ENCODE assay signal across 14 cellular contexts in the genomic region with DNA sequence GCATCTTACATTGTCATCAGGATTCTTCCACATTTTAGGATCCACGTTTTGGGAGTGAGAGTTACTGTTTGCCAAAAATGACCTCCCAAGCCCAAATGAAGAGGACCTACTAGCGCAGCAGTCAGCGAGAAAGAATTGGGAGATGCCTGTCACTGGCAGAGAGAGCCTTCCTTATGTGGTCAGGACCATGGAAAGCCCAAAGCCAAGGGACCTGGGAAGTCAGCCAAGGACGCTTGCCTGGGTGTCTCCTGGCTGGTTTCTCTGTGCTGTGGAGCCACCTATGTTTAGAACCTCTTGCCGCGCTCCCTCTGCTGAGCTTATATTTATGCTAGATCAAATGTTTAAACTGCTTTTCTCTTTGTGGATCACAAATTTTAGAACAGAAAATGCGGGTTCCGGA. TPM values are rescaled to one million over a fixed set of nuclear protein-coding genes. Genes with fewer than 3 reads are reported as not detected.
A peak's percentile ranks its signal among the peaks of the same experiment; 100 is the strongest.
DNase-seq lines count a peak whose midpoint lies in the region; ATAC-seq and TF ChIP-seq lines count a peak whose summit lies in the region.
"Had no signal": no experiment of that assay in that cellular context is flagged by ENCODE, and none has a peak within 500 bp of the region (broad histone marks: within the 10 kb centered on the region; RNA-seq: fewer than 3 reads in every experiment).

No MANE protein-coding gene starts in this region.

- TF ChIP-seq POLR2A in esophagus muscularis mucosa (IDR thresholded peaks at IDR 0.05; ENCODE audit: low read depth): no peak

- H3K4me2 ChIP-seq in mammary epithelial cell (ENCODE audit: insufficient read depth, low read depth, low read length): no peak overlapping the region

- in situ Hi-C loops in mammary epithelial cell (cut with MboI; ENCODE audit: low sequenced_read_pairs in 2 of 2): loop anchor here in 1 of 2 donors (10.0 kb wide), 1 partner anchor 64 kb away; no protein-coding TSS in a partner anchor

- no peak for TF ChIP-seq CTCF in mammary epithelial cell (conservative IDR thresholded peaks at IDR 0.05 in 1 of 2, IDR thresholded peaks at IDR 0.05 in 1 of 2; ENCODE audit: extremely low read depth in 1 of 2, insufficient read depth in 1 of 2, low read depth in 1 of 2, low read length in 2 of 2)
- TF ChIP-seq CTCF in upper lobe of right lung (IDR thresholded peaks at IDR 0.05): no peak
- TF ChIP-seq CTCF in esophagus muscularis mucosa (IDR thresholded peaks at IDR 0.05): no peak

- no peak overlapping the region for H2AFZ ChIP-seq in mammary epithelial cell (ENCODE audit: low read depth, low read length)

- H3K4me3 ChIP-seq in mammary epithelial cell (replicated peaks in 1 of 3; ENCODE audit: insufficient read depth in 1 of 3, low read depth in 2 of 3, low read length in 3 of 3): no peak overlapping the region
- H3K4me3 ChIP-seq in upper lobe of right lung: no peak overlapping the region
- no peak overlapping the region for H3K4me3 ChIP-seq in esophagus muscularis mucosa
- H3K4me3 ChIP-seq: suprapubic skin had no signal

- H3K27me3 ChIP-seq in mammary epithelial cell (ENCODE audit: insufficient read depth, low read length) (no peaks in the 10 kb centered on the region), upper lobe of right lung (no peaks in the 10 kb centered on the region), esophagus muscularis mucosa (no peaks in the 10 kb centered on the region)
- H3K27me3 ChIP-seq: neutrophil, suprapubic skin had no signal

- no peak overlapping the region for H3K9ac ChIP-seq in mammary epithelial cell (ENCODE audit: insufficient read depth, low read length)

- ATAC-seq in upper lobe of right lung: peak; percentile 18
- ATAC-seq: activated CD8-positive, alpha-beta T cell treated with anti-CD3 and anti-CD28 coated beads for 36 hours; CD8-positive, alpha-beta T cell; PC-3 had no signal

- CTCF ChIA-PET in mammary epithelial cell (lab: Charles Lee; ENCODE audit: low non-redundant PET): no interaction called here

- no peaks in the 10 kb centered on the region for H3K79me2 ChIP-seq in mammary epithelial cell (ENCODE audit: insufficient read depth, low read length)

- dilution Hi-C loops in mammary epithelial cell (cut with HindIII; ENCODE audit: low sequenced_read_pairs): loop anchor here (5.0 kb wide), 1 partner anchor 47 kb away; no protein-coding TSS in a partner anchor

- WGBS in mammary epithelial cell (ENCODE audit: low coverage, missing lambda C conversion rate): 69% methylated on average over 8 of the region's 8 CpGs
- WGBS in esophagus muscularis mucosa: 47% methylated on average over 8 of the region's 8 CpGs

- H4K20me1 ChIP-seq in mammary epithelial cell (ENCODE audit: insufficient read depth, low read length): peaks cover 2% of the 10 kb centered on the region

- no TSS peak for BruUV-seq in mammary epithelial cell (replicated peaks; lab: Mats Ljungman, UMichigan)

- peak; percentile 5 for DNase-seq in NCI-H2196 (lab: John Stamatoyannopoulos, UW; ENCODE audit: unreplicated experiment)
- DNase-seq in NCI-H2196 treated with DMSO at 0.1 percent for 48 hours (lab: John Stamatoyannopoulos, UW; ENCODE audit: unreplicated experiment): no peak
- DNase-seq in mammary epithelial cell: peak; percentile 14
- peak; percentile 46 for DNase-seq in iPS-NIHi11 (ENCODE audit: low spot score)
- DNase-seq in upper lobe of right lung: no peak
- no peak for DNase-seq in esophagus muscularis mucosa (ENCODE audit: extremely low spot score)
- DNase-seq in GOT3 (lab: John Stamatoyannopoulos, UW): no peak
- DNase-seq in D341Med (ENCODE audit: low spot score): no peak
- DNase-seq: activated CD8-positive, alpha-beta T cell treated with anti-CD3 and anti-CD28 coated beads for 36 hours; CD8-positive, alpha-beta T cell; NCI-H446 treated with DMSO at 0.1 percent for 48 hours; PC-3 had no signal

- H3K9me3 ChIP-seq in mammary epithelial cell (replicated peaks; ENCODE audit: insufficient read depth, low read length) (no peaks in the 10 kb centered on the region), upper lobe of right lung (no peaks in the 10 kb centered on the region), esophagus muscularis mucosa (no peaks in the 10 kb centered on the region)
- H3K9me3 ChIP-seq: neutrophil, suprapubic skin had no signal

- no peak for TF ChIP-seq EP300 in esophagus muscularis mucosa (IDR thresholded peaks at IDR 0.05)

- intact Hi-C loops in mammary epithelial cell (cut with micrococcal nuclease): no loop called here
- intact Hi-C loops in upper lobe of right lung (cut with DNase I): no loop called here
- intact Hi-C loops in esophagus muscularis mucosa (cut with DNase I): no loop called here

- H3K36me3 ChIP-seq in mammary epithelial cell (ENCODE audit: insufficient read depth, low read length): no peaks in the 10 kb centered on the region
- no peaks in the 10 kb centered on the region for H3K36me3 ChIP-seq in upper lobe of right lung
- no peaks in the 10 kb centered on the region for H3K36me3 ChIP-seq in esophagus muscularis mucosa
- H3K36me3 ChIP-seq: neutrophil, suprapubic skin had no signal

- H3K27ac ChIP-seq in mammary epithelial cell (ENCODE audit: insufficient read depth, low read depth, low read length): no peak overlapping the region
- no peak overlapping the region for H3K27ac ChIP-seq in upper lobe of right lung
- no peak overlapping the region for H3K27ac ChIP-seq in esophagus muscularis mucosa (replicated peaks in 1 of 4)
- H3K27ac ChIP-seq: neutrophil, suprapubic skin had no signal

- no peaks in the 10 kb centered on the region for H3K4me1 ChIP-seq in mammary epithelial cell (ENCODE audit: insufficient read depth, low read length)
- no peaks in the 10 kb centered on the region for H3K4me1 ChIP-seq in upper lobe of right lung
- peaks cover 5 to 20% (median 15%) of the 10 kb centered on the region in 4 donors for H3K4me1 ChIP-seq in esophagus muscularis mucosa
- H3K4me1 ChIP-seq: suprapubic skin had no signal

RNA-seq across cellular contexts. Expression of gene RHBDL3, which starts 24.9 kb away (rescaled TPM):
- not detected for total RNA-seq in mammary epithelial cell
- 0.03 TPM for polyA plus RNA-seq in mammary epithelial cell
- not detected for polyA minus RNA-seq in mammary epithelial cell
- 0.41 TPM for total RNA-seq in upper lobe of right lung
- 1 to 10 TPM in 2 of 4 donors, under 1 TPM in 2; 0.42 to 2.1 (median 1.0) TPM for total RNA-seq in esophagus muscularis mucosa
- total RNA-seq: CD8-positive, alpha-beta T cell; PC-3 had no signal

Comparison
In these comparisons a context has a peak if more than half of its experiments do, and no peak if none do; other contexts are left out.
1. DNase-seq: peak in NCI-H2196 (single experiment), mammary epithelial cell (single experiment) and iPS-NIHi11 (single experiment); none in NCI-H2196 treated with DMSO at 0.1 percent for 48 hours (single experiment), upper lobe of right lung (single experiment), esophagus muscularis mucosa (single experiment), GOT3 (single experiment) and D341Med (single experiment).